Comparison of ENCODE assay signal across 23 cellular contexts in genomic region chr4:68581382-68582338, GRCh38. TPM values are rescaled to one million over a fixed set of nuclear protein-coding genes. Genes with fewer than 3 reads are reported as not detected.
"Had no signal": no experiment of that assay in that cellular context is flagged by ENCODE, and none has a peak within 500 bp of the region (broad histone marks: within the 10 kb centered on the region; RNA-seq: fewer than 3 reads in every experiment).

No MANE protein-coding gene starts in this region.

- H3K27ac ChIP-seq: dorsolateral prefrontal cortex, gastrocnemius medialis, neutrophil, parathyroid adenoma, thoracic aorta, upper lobe of left lung had no signal

- DNase-seq: activated B cell treated with CpG ODN at 0.5 μM for 24 hours; activated CD4-positive, alpha-beta memory T cell treated with anti-CD3 and anti-CD28 coated beads for 36 hours; activated CD4-positive, alpha-beta T cell treated with anti-CD3 and anti-CD28 coated beads for 4 hours; activated gamma-delta T cell treated with Interleukin-2 at 50 U/mL for 16 hours; activated T-cell treated with anti-CD3 and anti-CD28 coated beads for 4 hours; amniotic stem cell; caudate nucleus; dorsolateral prefrontal cortex; gastrocnemius medialis; head of caudate nucleus; left ventricle myocardium superior; mesenchymal stem cell; stimulated activated CD4-positive, alpha-beta T cell treated with anti-CD3 and anti-CD28 coated beads, Interleukin-4, amount 100 ng/mL, for 24 hours; upper lobe of left lung had no signal

- H3K9me3 ChIP-seq: gastrocnemius medialis, neutrophil, thoracic aorta, upper lobe of left lung had no signal

- H3K79me2 ChIP-seq: parathyroid adenoma had no signal

- H2AFZ ChIP-seq: parathyroid adenoma had no signal

- H3K4me2 ChIP-seq: smooth muscle cell had no signal

- H3K4me3 ChIP-seq: dorsolateral prefrontal cortex, gastrocnemius medialis, smooth muscle cell, thoracic aorta, upper lobe of left lung had no signal

- H3K4me1 ChIP-seq: gastrocnemius medialis, parathyroid adenoma, upper lobe of left lung had no signal

- H3K36me3 ChIP-seq: gastrocnemius medialis, neutrophil, thoracic aorta, upper lobe of left lung had no signal

- H3K27me3 ChIP-seq: dorsolateral prefrontal cortex, gastrocnemius medialis, neutrophil, upper lobe of left lung had no signal

- ATAC-seq: gastrocnemius medialis; left ventricle myocardium superior; natural killer cell treated with Interleukin-12 subunit alpha and Interleukin-12 subunit beta and Interleukin-15 and Interleukin-18, amount 100 ng/mL, for 72 hours; stimulated activated effector memory CD8-positive, alpha-beta T cell treated with anti-CD3 and anti-CD28 coated beads, Interleukin-12 subunit alpha, Interleukin-12 subunit beta, amount 100 ng/mL, for 72 hours had no signal

RNA-seq across cellular contexts. Expression of gene UGT2B17, which starts 5.5 kb away (rescaled TPM):
- total RNA-seq: activated CD4-positive, alpha-beta memory T cell treated with anti-CD3 and anti-CD28 coated beads for 36 hours; activated T-helper 1 cell treated with anti-CD3 and anti-CD28 coated beads, Interleukin-12 subunit alpha, Interleukin-12 subunit beta, Interleukin-2, Interleukin-4 antibody, amounts not matched to agents 30 ng/mL and 10 ng/mL and 1 ng/mL, durations not matched to agents 14 hours and 24 hours and 36 hours; kidney epithelial cell; left ventricle myocardium superior; natural killer cell treated with Interleukin-12 subunit alpha and Interleukin-12 subunit beta and Interleukin-15 and Interleukin-18, amount 100 ng/mL, for 72 hours; sciatic nerve; smooth muscle cell; thoracic aorta had no signal
- polyA plus RNA-seq: smooth muscle cell had no signal
